In genomic region chr6:2630891-2631458, GRCh38 we compare ENCODE assay signal across 13 cellular contexts.
A peak's percentile ranks its signal among the peaks of the same experiment; 100 is the strongest.
DNase-seq lines count a peak whose midpoint lies in the region; TF ChIP-seq lines count a peak whose summit lies in the region.
"Had no signal": no experiment of that assay in that cellular context is flagged by ENCODE, and none has a peak within 500 bp of the region (broad histone marks: within the 10 kb centered on the region; RNA-seq: fewer than 3 reads in every experiment).

No MANE protein-coding gene starts in this region.

- TF ChIP-seq POLR2A in lower leg skin (IDR thresholded peaks at IDR 0.05): no peak

- peak overlapping the region; percentile 80 for H3K27ac Mint-ChIP-seq in osteocyte (ENCODE audit: unreplicated experiment)
- H3K27ac Mint-ChIP-seq in Caco-2 (ENCODE audit: unreplicated experiment): no peak overlapping the region
- H3K27ac Mint-ChIP-seq: activated CD4-positive, alpha-beta T cell treated with anti-CD3 and anti-CD28 coated beads, Interleukin-2, amount 10 ng/mL, durations not matched to agents 7 days and 5 days; T-cell had no signal

- H3K9me3 ChIP-seq in Caco-2: no peaks in the 10 kb centered on the region; the same call in 1 of the 2 replicates
- H3K9me3 ChIP-seq: BLaER1 treated with 17β-estradiol and CSF1 and Interleukin-3, amounts not matched to agents 10 nM and 100 nM had no signal

- peak; percentile 44 for DNase-seq in ELF-1 (ENCODE audit: low read depth, low spot score)
- peak; percentile 83 for DNase-seq in RPMI7951 (ENCODE audit: low read depth)
- peak; percentile 62 for DNase-seq in epithelial cell of esophagus (ENCODE audit: low read depth)
- DNase-seq in osteocyte (ENCODE audit: extremely low spot score, unreplicated experiment): no peak
- DNase-seq in MV-4-11 (lab: John Stamatoyannopoulos, UW): no peak
- no peak for DNase-seq in lower leg skin (ENCODE audit: low spot score in 2 of 2)
- no peak for DNase-seq in cardiac septum (ENCODE audit: low spot score)
- no peak for DNase-seq in Caco-2
- DNase-seq: activated CD4-positive, alpha-beta T cell treated with anti-CD3 and anti-CD28 coated beads, Interleukin-2, amount 10 ng/mL, durations not matched to agents 7 days and 5 days; activated naive CD4-positive, alpha-beta T cell; dorsolateral prefrontal cortex; T-cell had no signal

- H3K4me1 Mint-ChIP-seq in osteocyte (ENCODE audit: unreplicated experiment) (peaks cover 62% of the 10 kb centered on the region), Caco-2 (ENCODE audit: low read depth, unreplicated experiment) (no peaks in the 10 kb centered on the region)

- no peaks in the 10 kb centered on the region for H3K27me3 Mint-ChIP-seq in osteocyte (ENCODE audit: unreplicated experiment)
- H3K27me3 Mint-ChIP-seq in Caco-2 (ENCODE audit: insufficient read depth, unreplicated experiment): no peaks in the 10 kb centered on the region

- CTCF ChIA-PET in Caco-2 (lab: Charles Lee): no interaction called here

- TF ChIP-seq CTCF in epithelial cell of esophagus (IDR thresholded peaks at IDR 0.05; ENCODE audit: insufficient read depth, low read depth, low read length, missing control alignments) (no peak), osteocyte (IDR thresholded peaks at IDR 0.05) (no peak), lower leg skin (IDR thresholded peaks at IDR 0.05) (no peak), Caco-2 (IDR thresholded peaks at IDR 0.05; ENCODE audit: insufficient read depth in 1 of 2, low read depth in 1 of 2, low read length in 1 of 2, severe bottlenecking in 1 of 2, unreplicated experiment in 1 of 2) (no peak)

- no TSS peak for BruUV-seq in Caco-2 (replicated peaks; lab: Mats Ljungman, UMichigan)

- H3K36me3 Mint-ChIP-seq in osteocyte (ENCODE audit: unreplicated experiment) (no peaks in the 10 kb centered on the region), Caco-2 (ENCODE audit: insufficient read depth, unreplicated experiment) (peaks cover 5% of the 10 kb centered on the region)
- H3K36me3 Mint-ChIP-seq: T-cell had no signal

- H3K27me3 ChIP-seq in Caco-2 (replicated peaks; ENCODE audit: control insufficient read depth, insufficient read depth, low read length): no peaks in the 10 kb centered on the region

- POLR2A ChIA-PET in Caco-2 (lab: Charles Lee): interaction anchor here (0.6 kb wide), 1 partner anchor 18 kb away, joined by 3 read pairs; no protein-coding TSS in a partner anchor

- H3K4me3 Mint-ChIP-seq in osteocyte (ENCODE audit: unreplicated experiment): no peak overlapping the region
- no peak overlapping the region for H3K4me3 Mint-ChIP-seq in Caco-2 (ENCODE audit: unreplicated experiment)
- H3K4me3 Mint-ChIP-seq: activated CD4-positive, alpha-beta T cell treated with anti-CD3 and anti-CD28 coated beads, Interleukin-2, amount 10 ng/mL, durations not matched to agents 7 days and 5 days; T-cell had no signal

- H3K36me3 ChIP-seq in Caco-2 (ENCODE audit: control insufficient read depth, insufficient read depth, low read length): no peaks in the 10 kb centered on the region
- H3K36me3 ChIP-seq: BLaER1 treated with 17β-estradiol and CSF1 and Interleukin-3, amounts not matched to agents 10 nM and 100 nM had no signal

- peaks cover 12% of the 10 kb centered on the region for H3K4me1 ChIP-seq in Caco-2

- WGBS in lower leg skin, 2 donors: 68 to 74% methylated on average over 9 of the region's 9 CpGs

- no peak overlapping the region for H3K4me3 ChIP-seq in epithelial cell of esophagus (ENCODE audit: low read length)
- H3K4me3 ChIP-seq in lower leg skin (ENCODE audit: low read depth, poor library complexity, severe bottlenecking): no peak overlapping the region
- no peak overlapping the region for H3K4me3 ChIP-seq in Caco-2 (ENCODE audit: low read depth, low read length)
- H3K4me3 ChIP-seq: BLaER1 treated with 17β-estradiol and CSF1 and Interleukin-3, amounts not matched to agents 10 nM and 100 nM; dorsolateral prefrontal cortex had no signal

- intact Hi-C loops in lower leg skin (cut with DNase I; ENCODE audit: low total_unique reads): no loop called here
- intact Hi-C loops in cardiac septum (cut with DNase I): loop anchor here (5.0 to 10.0 kb wide), 4 partner anchors 179 to 516 kb away; no protein-coding TSS in a partner anchor
- intact Hi-C loops in Caco-2 (cut with micrococcal nuclease; ENCODE audit: unreplicated experiment): loop anchor here (5.0 kb wide), 1 partner anchor 424 kb away; no protein-coding TSS in a partner anchor

- H3K9me3 Mint-ChIP-seq in osteocyte (ENCODE audit: unreplicated experiment) (no peaks in the 10 kb centered on the region), Caco-2 (ENCODE audit: unreplicated experiment) (no peaks in the 10 kb centered on the region)
- H3K9me3 Mint-ChIP-seq: activated CD4-positive, alpha-beta T cell treated with anti-CD3 and anti-CD28 coated beads, Interleukin-2, amount 10 ng/mL, durations not matched to agents 7 days and 5 days; T-cell had no signal

Comparison
In these comparisons a context has a peak if more than half of its experiments do, and no peak if none do; other contexts are left out.
1. DNase-seq: peak in ELF-1 (single experiment), RPMI7951 (single experiment) and epithelial cell of esophagus (single experiment); none in osteocyte (single experiment), MV-4-11 (single experiment), lower leg skin (0 of 2), cardiac septum (single experiment) and Caco-2 (0 of 2).